Comparison of ENCODE assay signal across 1 cellular context in genomic region chr3:140529558-140529957, GRCh38.
TF ChIP-seq lines count a peak whose summit lies in the region.

No MANE protein-coding gene starts in this region.

TF ChIP-seq in HepG2, 621 proteins besides CTCF, POLR2A, EP300 and RAD21 (continued from another document):
- TF ChIP-seq ZNF12 (CRISPR knock-in tag; IDR thresholded peaks at IDR 0.05) (no peak), ZNF10 (CRISPR knock-in tag; IDR thresholded peaks at IDR 0.05; ENCODE audit: borderline replicate concordance, low read depth) (no peak), NFKBIZ (CRISPR knock-in tag; IDR thresholded peaks at IDR 0.05) (no peak), ZSCAN31 (CRISPR knock-in tag; IDR thresholded peaks at IDR 0.05; ENCODE audit: low read depth) (no peak), SUZ12 (IDR thresholded peaks at IDR 0.05; ENCODE audit: low read depth, low read length) (no peak)
